10 cellular contexts compared by ENCODE assay signal in the genomic region with DNA sequence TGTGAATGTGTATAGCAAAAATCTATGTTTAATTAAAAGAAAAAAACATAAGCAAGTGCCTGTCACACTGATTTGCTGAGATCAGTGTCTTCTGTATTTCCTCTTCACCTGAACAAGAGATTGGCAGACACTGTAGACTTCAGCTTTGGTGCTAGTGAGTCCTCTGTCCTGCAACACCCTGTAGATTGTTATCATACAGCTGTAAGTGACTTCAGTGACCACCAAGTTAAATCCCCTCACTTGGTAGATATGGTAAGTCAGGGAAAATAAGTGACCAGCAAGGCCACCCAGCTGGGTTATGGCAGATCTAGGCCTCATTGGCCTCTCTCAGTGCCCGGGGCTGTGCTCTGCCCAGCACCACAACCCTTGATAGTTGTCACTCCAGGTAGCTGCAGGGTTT.
DNase-seq lines count a peak whose midpoint lies in the region; ATAC-seq and TF ChIP-seq lines count a peak whose summit lies in the region.
"Had no signal": no experiment of that assay in that cellular context is flagged by ENCODE, and none has a peak within 500 bp of the region (broad histone marks: within the 10 kb centered on the region; RNA-seq: fewer than 3 reads in every experiment).

No MANE protein-coding gene starts in this region.

- H3K27ac Mint-ChIP-seq in Caco-2 (ENCODE audit: unreplicated experiment) (peak overlapping the region; percentile 30), T-helper 17 cell (peak overlapping the region; percentile 81)

- no peak overlapping the region for H3K4me2 ChIP-seq in smooth muscle cell

- no peak overlapping the region for H3K9ac ChIP-seq in smooth muscle cell (ENCODE audit: low read depth)

- H3K36me3 Mint-ChIP-seq in Caco-2 (ENCODE audit: insufficient read depth, unreplicated experiment) (peaks cover 87% of the 10 kb centered on the region), T-helper 17 cell (ENCODE audit: low read depth) (peaks cover 3% of the 10 kb centered on the region)

- H3K4me3 ChIP-seq in Caco-2 (ENCODE audit: low read depth, low read length) (no peak overlapping the region), esophagus muscularis mucosa (no peak overlapping the region), smooth muscle cell (no peak overlapping the region)
- H3K4me3 ChIP-seq: SK-N-MC had no signal

- H3F3A ChIP-seq in smooth muscle cell (ENCODE audit: low read depth) = peaks cover 23% of the 10 kb centered on the region

- H3K27ac ChIP-seq in esophagus muscularis mucosa (replicated peaks in 1 of 4) (peak overlapping the region; percentile 38 to 62 (median 56)), smooth muscle cell (ENCODE audit: low read depth) (peak overlapping the region; percentile 57)
- H3K27ac ChIP-seq: SK-N-MC had no signal

- peaks cover 99% of the 10 kb centered on the region for H3K79me2 ChIP-seq in smooth muscle cell (ENCODE audit: low read depth)

- H2AFZ ChIP-seq in smooth muscle cell (ENCODE audit: low read depth) = no peak overlapping the region

- H3K4me1 Mint-ChIP-seq in Caco-2 (ENCODE audit: low read depth, unreplicated experiment) (peaks cover 42% of the 10 kb centered on the region), T-helper 17 cell (peaks cover 60% of the 10 kb centered on the region)

- peaks cover 9% of the 10 kb centered on the region for H3K9me3 Mint-ChIP-seq in Caco-2 (ENCODE audit: unreplicated experiment)

- H3K27me3 ChIP-seq in Caco-2 (replicated peaks; ENCODE audit: control insufficient read depth, insufficient read depth, low read length) = no peaks in the 10 kb centered on the region
- no peaks in the 10 kb centered on the region for H3K27me3 ChIP-seq in esophagus muscularis mucosa
- no peaks in the 10 kb centered on the region for H3K27me3 ChIP-seq in smooth muscle cell (ENCODE audit: low read depth)

- H3K4me3 Mint-ChIP-seq in Caco-2 (ENCODE audit: unreplicated experiment) (no peak overlapping the region), T-helper 17 cell (no peak overlapping the region)

- no peak for DNase-seq in Caco-2
- DNase-seq in T-helper 17 cell = no peak
- no peak for DNase-seq in esophagus muscularis mucosa (ENCODE audit: extremely low spot score)
- no peak for DNase-seq in smooth muscle cell (lab: John Stamatoyannopoulos, UW; ENCODE audit: unreplicated experiment)
- DNase-seq in KBM-7 = no peak
- no peak for DNase-seq in stimulated activated CD4-positive, alpha-beta T cell treated with anti-CD3 and anti-CD28 coated beads, Interleukin-2, amount 100 ng/mL, for 24 hours
- DNase-seq: NCI-H1417 treated with DMSO at 0.1 percent for 48 hours had no signal

- TF ChIP-seq EP300 in esophagus muscularis mucosa (IDR thresholded peaks at IDR 0.05) = no peak

- no peak for TF ChIP-seq CTCF in Caco-2 (IDR thresholded peaks at IDR 0.05; ENCODE audit: insufficient read depth in 1 of 2, low read depth in 1 of 2, low read length in 1 of 2, severe bottlenecking in 1 of 2, unreplicated experiment in 1 of 2)
- no peak for TF ChIP-seq CTCF in esophagus muscularis mucosa (IDR thresholded peaks at IDR 0.05)
- TF ChIP-seq CTCF in smooth muscle cell (IDR thresholded peaks at IDR 0.05; ENCODE audit: borderline replicate concordance, insufficient read depth, poor library complexity, severe bottlenecking) = no peak

- H3K9me3 ChIP-seq in Caco-2 (no peaks in the 10 kb centered on the region), T-helper 17 cell (ENCODE audit: control insufficient read depth, low read length, poor library complexity, severe bottlenecking) (no peaks in the 10 kb centered on the region), esophagus muscularis mucosa (no peaks in the 10 kb centered on the region), smooth muscle cell (replicated peaks; ENCODE audit: low read depth) (no peaks in the 10 kb centered on the region)

- POLR2A ChIA-PET in Caco-2 (lab: Charles Lee) = no interaction called here

- intact Hi-C loops in Caco-2 (cut with micrococcal nuclease; ENCODE audit: unreplicated experiment) = no loop called here
- intact Hi-C loops in esophagus muscularis mucosa (cut with DNase I) = loop anchor here (5.0 kb wide), 1 partner anchor 41 kb away; no protein-coding TSS in a partner anchor

- H3K36me3 ChIP-seq in Caco-2 (ENCODE audit: control insufficient read depth, insufficient read depth, low read length) = no peaks in the 10 kb centered on the region
- peaks cover 0 to 16% (median 5%) of the 10 kb centered on the region in 4 donors for H3K36me3 ChIP-seq in esophagus muscularis mucosa
- H3K36me3 ChIP-seq in smooth muscle cell (ENCODE audit: low read depth) = no peaks in the 10 kb centered on the region

- ATAC-seq in T-helper 17 cell = no peak
- no peak for ATAC-seq in HG02840 (IDR thresholded peaks at IDR 0.05; ENCODE audit: low FRiP score, unreplicated experiment)
- no peak for ATAC-seq in GM18520 (IDR thresholded peaks at IDR 0.05; ENCODE audit: unreplicated experiment)

- no TSS peak for BruUV-seq in Caco-2 (replicated peaks; lab: Mats Ljungman, UMichigan)

- H3K4me1 ChIP-seq in Caco-2 (peaks cover 15% of the 10 kb centered on the region), esophagus muscularis mucosa (peaks cover 97 to 99% (median 98%) of the 10 kb centered on the region in 4 donors), smooth muscle cell (ENCODE audit: low read depth) (peaks cover 16% of the 10 kb centered on the region)

- no peaks in the 10 kb centered on the region for H3K27me3 Mint-ChIP-seq in Caco-2 (ENCODE audit: insufficient read depth, unreplicated experiment)
- no peaks in the 10 kb centered on the region for H3K27me3 Mint-ChIP-seq in T-helper 17 cell

- CTCF ChIA-PET in Caco-2 (lab: Charles Lee) = interaction anchor here (0.6 kb wide), 1 partner anchor 55 kb away, joined by 3 read pairs; no protein-coding TSS in a partner anchor

- peaks cover 98% of the 10 kb centered on the region for H4K20me1 ChIP-seq in smooth muscle cell (ENCODE audit: low read depth)

- no peak for TF ChIP-seq POLR2A in esophagus muscularis mucosa (IDR thresholded peaks at IDR 0.05; ENCODE audit: low read depth)

- WGBS in esophagus muscularis mucosa = 70% methylated on average over 1 of the region's 1 CpG
- WGBS in smooth muscle cell (ENCODE audit: low lambda C conversion rate) = 95% methylated on average over 1 of the region's 1 CpG

- in situ Hi-C loops in KBM-7 (cut with MboI; ENCODE audit: low pct_unique_long_range_greater_than_20kb, low sequenced_read_pairs) = no loop called here
